1 cellular context compared by ENCODE assay signal in genomic region chrX:13569479-13570244, GRCh38.
A peak's percentile ranks its signal among the peaks of the same experiment; 100 is the strongest.
TF ChIP-seq lines count a peak whose summit lies in the region.

A gene with protein sequence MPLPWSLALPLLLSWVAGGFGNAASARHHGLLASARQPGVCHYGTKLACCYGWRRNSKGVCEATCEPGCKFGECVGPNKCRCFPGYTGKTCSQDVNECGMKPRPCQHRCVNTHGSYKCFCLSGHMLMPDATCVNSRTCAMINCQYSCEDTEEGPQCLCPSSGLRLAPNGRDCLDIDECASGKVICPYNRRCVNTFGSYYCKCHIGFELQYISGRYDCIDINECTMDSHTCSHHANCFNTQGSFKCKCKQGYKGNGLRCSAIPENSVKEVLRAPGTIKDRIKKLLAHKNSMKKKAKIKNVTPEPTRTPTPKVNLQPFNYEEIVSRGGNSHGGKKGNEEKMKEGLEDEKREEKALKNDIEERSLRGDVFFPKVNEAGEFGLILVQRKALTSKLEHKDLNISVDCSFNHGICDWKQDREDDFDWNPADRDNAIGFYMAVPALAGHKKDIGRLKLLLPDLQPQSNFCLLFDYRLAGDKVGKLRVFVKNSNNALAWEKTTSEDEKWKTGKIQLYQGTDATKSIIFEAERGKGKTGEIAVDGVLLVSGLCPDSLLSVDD (plus strand): TSS chrX:13569601. CDS start chrX:13569862, 261 bp downstream.

TF ChIP-seq in HEK293, 187 proteins besides CTCF, POLR2A, EP300 and RAD21 (continued from another document):
- TF ChIP-seq GLIS2 (tag by site-specific recombination; IDR thresholded peaks at IDR 0.05) (peak; percentile 21; the same call in 1 of the 2 replicates), ZNF449 (tag by site-specific recombination; IDR thresholded peaks at IDR 0.05) (peak; percentile 74; the same call in 1 of the 2 replicates)
